ENCODE assay signal across 16 cellular contexts in the genomic region with DNA sequence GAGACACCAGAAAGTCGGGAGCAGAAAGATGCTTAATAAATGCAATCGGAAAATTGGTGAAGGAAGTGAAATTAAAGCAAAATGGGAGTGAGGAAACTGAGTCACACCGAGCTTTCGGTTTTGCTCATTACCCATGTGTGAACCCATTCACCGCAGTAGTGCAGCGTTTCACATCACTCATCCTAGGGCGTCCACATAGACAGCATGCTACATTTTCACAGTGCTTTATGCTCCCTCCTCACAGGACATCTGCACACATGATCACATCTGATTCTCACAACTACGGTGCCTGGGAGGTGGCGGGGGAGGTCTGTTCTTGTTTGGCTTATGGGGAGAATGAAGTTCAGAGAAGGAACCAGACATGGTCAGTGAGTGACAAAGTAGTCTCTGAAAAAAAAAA.
DNase-seq lines count a peak whose midpoint lies in the region.
"Had no signal": no experiment of that assay in that cellular context is flagged by ENCODE, and none has a peak within 500 bp of the region (broad histone marks: within the 10 kb centered on the region; RNA-seq: fewer than 3 reads in every experiment).

No MANE protein-coding gene starts in this region.

- peak overlapping the region; percentile 24 for H3K27ac Mint-ChIP-seq in T-helper 1 cell treated with Interleukin-12 subunit alpha and Interleukin-12 subunit beta and Interleukin-4 antibody, amounts not matched to agents 30 μg/mL and 1 μg/mL, for 36 hours
- H3K27ac Mint-ChIP-seq: CD8-positive, alpha-beta T cell had no signal

- peak; percentile 19 to 41 for DNase-seq in activated CD4-positive, alpha-beta T cell treated with anti-CD3 and anti-CD28 coated beads, Interleukin-2, amount 50 U/mL, for 48 hours
- no peak for DNase-seq in activated CD4-positive, alpha-beta T cell treated with anti-CD3 and anti-CD28 coated beads, Interleukin-2, amount 50 U/mL, for 1 hour
- peak; percentile 26 for DNase-seq in stimulated activated CD4-positive, alpha-beta T cell treated with anti-CD3 and anti-CD28 coated beads, Interleukin-15, amount 100 ng/mL, for 24 hours
- no peak for DNase-seq in stimulated activated CD4-positive, alpha-beta T cell treated with anti-CD3 and anti-CD28 coated beads, Interleukin-12 subunit alpha, Interleukin-12 subunit beta, amount 100 ng/mL, for 4 hours
- DNase-seq in stimulated activated CD4-positive, alpha-beta T cell treated with anti-CD3 and anti-CD28 coated beads, Interleukin-4, amount 100 ng/mL, for 24 hours, result peak; percentile 13
- no peak for DNase-seq in medulla oblongata (ENCODE audit: extremely low spot score)
- no peak for DNase-seq in NCI-H446 treated with DMSO at 0.1 percent for 48 hours (lab: John Stamatoyannopoulos, UW)
- DNase-seq: CD8-positive, alpha-beta T cell; DND-41; NCI-H1436; NCI-H2029; NCI-H2171 treated with DMSO at 0.1 percent for 48 hours; NCI-H510A; NCI-H82; PC-9 had no signal

- no peaks in the 10 kb centered on the region for H3K36me3 Mint-ChIP-seq in T-helper 1 cell treated with Interleukin-12 subunit alpha and Interleukin-12 subunit beta and Interleukin-4 antibody, amounts not matched to agents 30 μg/mL and 1 μg/mL, for 36 hours (ENCODE audit: low read depth)
- H3K36me3 Mint-ChIP-seq: CD8-positive, alpha-beta T cell had no signal

- H3K27me3 Mint-ChIP-seq in T-helper 1 cell treated with Interleukin-12 subunit alpha and Interleukin-12 subunit beta and Interleukin-4 antibody, amounts not matched to agents 30 μg/mL and 1 μg/mL, for 36 hours (ENCODE audit: low read depth), result peaks cover 13% of the 10 kb centered on the region

- H3K9me3 Mint-ChIP-seq in T-helper 1 cell treated with Interleukin-12 subunit alpha and Interleukin-12 subunit beta and Interleukin-4 antibody, amounts not matched to agents 30 μg/mL and 1 μg/mL, for 36 hours, result no peaks in the 10 kb centered on the region
- H3K9me3 Mint-ChIP-seq: CD8-positive, alpha-beta T cell had no signal

- H3K4me3 Mint-ChIP-seq in T-helper 1 cell treated with Interleukin-12 subunit alpha and Interleukin-12 subunit beta and Interleukin-4 antibody, amounts not matched to agents 30 μg/mL and 1 μg/mL, for 36 hours, result no peak overlapping the region
- H3K4me3 Mint-ChIP-seq: CD8-positive, alpha-beta T cell had no signal

- peaks cover 9% of the 10 kb centered on the region for H3K4me1 Mint-ChIP-seq in T-helper 1 cell treated with Interleukin-12 subunit alpha and Interleukin-12 subunit beta and Interleukin-4 antibody, amounts not matched to agents 30 μg/mL and 1 μg/mL, for 36 hours (ENCODE audit: low read depth)

Comparison
In these comparisons a context has a peak if more than half of its experiments do, and no peak if none do; other contexts are left out.
1. DNase-seq: peak in activated CD4-positive, alpha-beta T cell treated with anti-CD3 and anti-CD28 coated beads, Interleukin-2, amount 50 U/mL, for 48 hours (2 of 2), stimulated activated CD4-positive, alpha-beta T cell treated with anti-CD3 and anti-CD28 coated beads, Interleukin-15, amount 100 ng/mL, for 24 hours (single experiment) and stimulated activated CD4-positive, alpha-beta T cell treated with anti-CD3 and anti-CD28 coated beads, Interleukin-4, amount 100 ng/mL, for 24 hours (single experiment); none in activated CD4-positive, alpha-beta T cell treated with anti-CD3 and anti-CD28 coated beads, Interleukin-2, amount 50 U/mL, for 1 hour (single experiment), stimulated activated CD4-positive, alpha-beta T cell treated with anti-CD3 and anti-CD28 coated beads, Interleukin-12 subunit alpha, Interleukin-12 subunit beta, amount 100 ng/mL, for 4 hours (single experiment), medulla oblongata (single experiment) and NCI-H446 treated with DMSO at 0.1 percent for 48 hours (single experiment).